In the genomic region with DNA sequence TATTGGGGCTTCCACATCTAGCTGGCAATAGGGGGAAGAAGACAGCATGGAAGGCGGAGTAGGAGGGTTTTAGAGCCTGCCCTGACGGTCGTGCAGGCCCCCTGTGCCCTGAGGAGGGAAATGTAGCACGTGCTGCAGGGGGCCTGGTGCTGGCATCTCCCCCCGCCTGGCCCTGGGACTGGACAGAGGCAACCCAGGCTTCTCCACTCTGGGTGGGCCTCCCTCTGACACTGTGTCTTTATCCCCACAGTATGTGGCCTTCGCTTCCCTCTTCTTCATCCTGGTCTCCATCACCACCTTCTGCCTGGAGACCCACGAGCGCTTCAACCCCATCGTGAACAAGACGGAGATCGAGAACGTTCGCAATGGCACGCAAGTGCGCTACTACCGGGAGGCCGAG, we compare ENCODE assay signal across 1 cellular context.
TF ChIP-seq lines count a peak whose summit lies in the region.

No MANE protein-coding gene starts in this region.

TF ChIP-seq in HepG2, 621 proteins besides CTCF, POLR2A, EP300 and RAD21:
- TF ChIP-seq, protein P1, sequence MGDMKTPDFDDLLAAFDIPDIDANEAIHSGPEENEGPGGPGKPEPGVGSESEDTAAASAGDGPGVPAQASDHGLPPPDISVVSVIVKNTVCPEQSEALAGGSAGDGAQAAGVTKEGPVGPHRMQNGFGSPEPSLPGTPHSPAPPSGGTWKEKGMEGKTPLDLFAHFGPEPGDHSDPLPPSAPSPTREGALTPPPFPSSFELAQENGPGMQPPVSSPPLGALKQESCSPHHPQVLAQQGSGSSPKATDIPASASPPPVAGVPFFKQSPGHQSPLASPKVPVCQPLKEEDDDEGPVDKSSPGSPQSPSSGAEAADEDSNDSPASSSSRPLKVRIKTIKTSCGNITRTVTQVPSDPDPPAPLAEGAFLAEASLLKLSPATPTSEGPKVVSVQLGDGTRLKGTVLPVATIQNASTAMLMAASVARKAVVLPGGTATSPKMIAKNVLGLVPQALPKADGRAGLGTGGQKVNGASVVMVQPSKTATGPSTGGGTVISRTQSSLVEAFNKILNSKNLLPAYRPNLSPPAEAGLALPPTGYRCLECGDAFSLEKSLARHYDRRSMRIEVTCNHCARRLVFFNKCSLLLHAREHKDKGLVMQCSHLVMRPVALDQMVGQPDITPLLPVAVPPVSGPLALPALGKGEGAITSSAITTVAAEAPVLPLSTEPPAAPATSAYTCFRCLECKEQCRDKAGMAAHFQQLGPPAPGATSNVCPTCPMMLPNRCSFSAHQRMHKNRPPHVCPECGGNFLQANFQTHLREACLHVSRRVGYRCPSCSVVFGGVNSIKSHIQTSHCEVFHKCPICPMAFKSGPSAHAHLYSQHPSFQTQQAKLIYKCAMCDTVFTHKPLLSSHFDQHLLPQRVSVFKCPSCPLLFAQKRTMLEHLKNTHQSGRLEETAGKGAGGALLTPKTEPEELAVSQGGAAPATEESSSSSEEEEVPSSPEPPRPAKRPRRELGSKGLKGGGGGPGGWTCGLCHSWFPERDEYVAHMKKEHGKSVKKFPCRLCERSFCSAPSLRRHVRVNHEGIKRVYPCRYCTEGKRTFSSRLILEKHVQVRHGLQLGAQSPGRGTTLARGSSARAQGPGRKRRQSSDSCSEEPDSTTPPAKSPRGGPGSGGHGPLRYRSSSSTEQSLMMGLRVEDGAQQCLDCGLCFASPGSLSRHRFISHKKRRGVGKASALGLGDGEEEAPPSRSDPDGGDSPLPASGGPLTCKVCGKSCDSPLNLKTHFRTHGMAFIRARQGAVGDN (CRISPR knock-in tag; IDR thresholded peaks at IDR 0.05), result 0 out of 2 replicates have a peak, but pooled peaks have one; percentile 24
- TF ChIP-seq YEATS4 (CRISPR knock-in tag; IDR thresholded peaks at IDR 0.05; ENCODE audit: borderline replicate concordance), result no peak
- no peak for TF ChIP-seq ZNF761 (CRISPR knock-in tag; conservative IDR thresholded peaks at IDR 0.05)
- no peak for TF ChIP-seq ZNF546 (CRISPR knock-in tag; conservative IDR thresholded peaks at IDR 0.05)
- TF ChIP-seq, protein P2, sequence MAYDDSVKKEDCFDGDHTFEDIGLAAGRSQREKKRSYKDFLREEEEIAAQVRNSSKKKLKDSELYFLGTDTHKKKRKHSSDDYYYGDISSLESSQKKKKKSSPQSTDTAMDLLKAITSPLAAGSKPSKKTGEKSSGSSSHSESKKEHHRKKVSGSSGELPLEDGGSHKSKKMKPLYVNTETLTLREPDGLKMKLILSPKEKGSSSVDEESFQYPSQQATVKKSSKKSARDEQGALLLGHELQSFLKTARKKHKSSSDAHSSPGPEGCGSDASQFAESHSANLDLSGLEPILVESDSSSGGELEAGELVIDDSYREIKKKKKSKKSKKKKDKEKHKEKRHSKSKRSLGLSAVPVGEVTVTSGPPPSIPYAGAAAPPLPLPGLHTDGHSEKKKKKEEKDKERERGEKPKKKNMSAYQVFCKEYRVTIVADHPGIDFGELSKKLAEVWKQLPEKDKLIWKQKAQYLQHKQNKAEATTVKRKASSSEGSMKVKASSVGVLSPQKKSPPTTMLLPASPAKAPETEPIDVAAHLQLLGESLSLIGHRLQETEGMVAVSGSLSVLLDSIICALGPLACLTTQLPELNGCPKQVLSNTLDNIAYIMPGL (CRISPR knock-in tag; IDR thresholded peaks at IDR 0.05; ENCODE audit: borderline replicate concordance in 1 of 2, low read depth in 1 of 2), result no peak
